22 cellular contexts compared by ENCODE assay signal in the genomic region with DNA sequence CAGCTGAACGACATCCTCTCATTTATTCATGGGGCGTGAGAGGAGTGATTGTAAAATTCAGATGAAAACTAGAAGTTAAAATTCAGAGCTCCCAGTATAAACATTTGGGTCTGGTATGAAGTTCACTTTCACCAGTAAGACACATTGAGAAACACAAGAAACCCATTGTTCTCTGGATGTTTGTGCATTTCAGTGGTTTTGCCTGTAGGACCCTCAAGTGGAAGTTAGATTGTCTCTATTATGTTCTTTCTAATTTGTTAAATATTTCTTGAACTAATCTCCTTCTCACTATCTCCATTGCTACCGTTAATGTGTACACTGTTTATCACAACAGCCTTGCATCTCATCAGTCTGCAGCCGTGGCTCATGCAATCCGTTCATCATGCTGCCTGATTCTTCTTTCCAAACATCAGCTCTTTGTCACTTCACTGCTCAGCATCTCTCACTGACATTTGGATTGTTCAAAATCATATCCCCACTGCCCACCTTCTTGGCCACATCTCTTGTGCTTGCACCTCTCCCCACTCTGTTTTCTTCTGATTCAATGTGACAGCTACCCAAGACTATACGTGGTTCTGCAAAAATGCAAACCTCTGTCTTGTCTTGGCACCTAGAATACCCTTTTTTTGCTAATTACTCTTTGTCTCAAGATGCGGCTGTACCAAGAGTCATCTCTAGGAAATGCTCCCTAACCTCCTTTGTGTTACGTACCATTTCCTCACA. TPM values are rescaled to one million over a fixed set of nuclear protein-coding genes. Genes with fewer than 3 reads are reported as not detected.
A peak's percentile ranks its signal among the peaks of the same experiment; 100 is the strongest.
DNase-seq lines count a peak whose midpoint lies in the region; ATAC-seq and TF ChIP-seq lines count a peak whose summit lies in the region.
"Had no signal": no experiment of that assay in that cellular context is flagged by ENCODE, and none has a peak within 500 bp of the region (broad histone marks: within the 10 kb centered on the region; RNA-seq: fewer than 3 reads in every experiment).

No MANE protein-coding gene starts in this region.

- ATAC-seq in activated T-cell treated with anti-CD3 and anti-CD28 coated beads, Interleukin-2, amount 50 U/mL, for 4 hours, result peak; percentile 41
- ATAC-seq in T-helper 17 cell, result no peak
- ATAC-seq: GM23338 had no signal

- H3K9me3 Mint-ChIP-seq in T-helper 2 cell treated with Interferon-gamma antibody and Interleukin-4, amounts not matched to agents 5 μg/mL and 100 μg/mL, for 36 hours, result no peaks in the 10 kb centered on the region
- no peaks in the 10 kb centered on the region for H3K9me3 Mint-ChIP-seq in activated T-cell treated with anti-CD3 and anti-CD28 coated beads, Interleukin-2, amount 50 U/mL, for 4 hours
- H3K9me3 Mint-ChIP-seq: GM23338 had no signal

- H3K4me3 ChIP-seq in BE2C (ENCODE audit: low read depth, low read length), result no peak overlapping the region
- H3K4me3 ChIP-seq: GM23338, HAP-1, PC-9 had no signal

- H3K27ac Mint-ChIP-seq in T-helper 2 cell treated with Interferon-gamma antibody and Interleukin-4, amounts not matched to agents 5 μg/mL and 100 μg/mL, for 36 hours, result peak overlapping the region; percentile 69
- H3K27ac Mint-ChIP-seq in T-helper 17 cell, result peak overlapping the region; percentile 39
- H3K27ac Mint-ChIP-seq: GM23338 had no signal

- H3K4me3 Mint-ChIP-seq in T-helper 2 cell treated with Interferon-gamma antibody and Interleukin-4, amounts not matched to agents 5 μg/mL and 100 μg/mL, for 36 hours, result peak overlapping the region; percentile 44
- no peak overlapping the region for H3K4me3 Mint-ChIP-seq in activated T-cell treated with anti-CD3 and anti-CD28 coated beads, Interleukin-2, amount 50 U/mL, for 4 hours
- H3K4me3 Mint-ChIP-seq in T-helper 17 cell, result no peak overlapping the region
- H3K4me3 Mint-ChIP-seq: GM23338 had no signal

- H3K27me3 ChIP-seq in BE2C, result no peaks in the 10 kb centered on the region

- no peaks in the 10 kb centered on the region for H3K36me3 ChIP-seq in BE2C
- H3K36me3 ChIP-seq: HAP-1 had no signal

- H3K9me3 ChIP-seq in T-helper 17 cell (ENCODE audit: control insufficient read depth, low read length, poor library complexity, severe bottlenecking), result no peaks in the 10 kb centered on the region
- H3K9me3 ChIP-seq in BE2C, result no peaks in the 10 kb centered on the region
- H3K9me3 ChIP-seq: HAP-1 had no signal

- peak; percentile 7 for DNase-seq in T-helper 2 cell treated with Interferon-gamma antibody and Interleukin-4, amounts not matched to agents 5 μg/mL and 100 μg/mL, for 36 hours (ENCODE audit: low spot score)
- DNase-seq in T-helper 2 cell (no peak), activated T-cell treated with anti-CD3 and anti-CD28 coated beads for 4 hours (no peak), T-helper 17 cell (no peak), foreskin melanocyte (peak; percentile 73), BE2C (no peak)
- no peak for DNase-seq in activated T-cell treated with anti-CD3 and anti-CD28 coated beads, Interleukin-2, amount 50 U/mL, for 4 hours
- DNase-seq in stimulated activated naive CD4-positive, alpha-beta T cell treated with Interleukin-2 at 50 U/mL for 16 hours (lab: John Stamatoyannopoulos, UW), result no peak
- DNase-seq: 8988T, AML-193, DMS53, GDM1, IMR-90, NCI-H1092 treated with DMSO at 0.1 percent for 48 hours, NCI-H1436 treated with DMSO at 0.1 percent for 48 hours, NCI-H2029, NCI-H2227 treated with DMSO at 0.1 percent for 48 hours, NCI-H510A, PC-9, RPMI8226 had no signal

- H3K27me3 Mint-ChIP-seq in T-helper 2 cell treated with Interferon-gamma antibody and Interleukin-4, amounts not matched to agents 5 μg/mL and 100 μg/mL, for 36 hours (ENCODE audit: low read depth), result peaks cover 3% of the 10 kb centered on the region
- H3K27me3 Mint-ChIP-seq in activated T-cell treated with anti-CD3 and anti-CD28 coated beads, Interleukin-2, amount 50 U/mL, for 4 hours (ENCODE audit: low read depth), result no peaks in the 10 kb centered on the region
- no peaks in the 10 kb centered on the region for H3K27me3 Mint-ChIP-seq in T-helper 17 cell

- no peak for TF ChIP-seq CTCF in BE2C (IDR thresholded peaks at IDR 0.05; ENCODE audit: low read depth, low read length)

- H3K4me1 Mint-ChIP-seq in T-helper 2 cell treated with Interferon-gamma antibody and Interleukin-4, amounts not matched to agents 5 μg/mL and 100 μg/mL, for 36 hours (ENCODE audit: low read depth), result peaks cover 23% of the 10 kb centered on the region
- H3K4me1 Mint-ChIP-seq in activated T-cell treated with anti-CD3 and anti-CD28 coated beads, Interleukin-2, amount 50 U/mL, for 4 hours (ENCODE audit: low read depth), result peaks cover 8% of the 10 kb centered on the region
- peaks cover 18% of the 10 kb centered on the region for H3K4me1 Mint-ChIP-seq in T-helper 17 cell
- H3K4me1 Mint-ChIP-seq: GM23338 had no signal

- H3K36me3 Mint-ChIP-seq in T-helper 2 cell treated with Interferon-gamma antibody and Interleukin-4, amounts not matched to agents 5 μg/mL and 100 μg/mL, for 36 hours (ENCODE audit: low read depth), result peaks cover 1% of the 10 kb centered on the region
- peaks cover 1% of the 10 kb centered on the region for H3K36me3 Mint-ChIP-seq in activated T-cell treated with anti-CD3 and anti-CD28 coated beads, Interleukin-2, amount 50 U/mL, for 4 hours (ENCODE audit: insufficient read depth)
- H3K36me3 Mint-ChIP-seq in T-helper 17 cell (ENCODE audit: low read depth), result peaks cover 10% of the 10 kb centered on the region

- no peaks in the 10 kb centered on the region for H3K4me1 ChIP-seq in BE2C
- H3K4me1 ChIP-seq: HAP-1 had no signal

RNA-seq across cellular contexts. Expression of gene HLF, which starts 49.5 kb away (rescaled TPM):
- 1 to 10 TPM in 2 of 3 donors, under 1 TPM in 1; 0.98 to 1.6 (median 1.0) TPM for total RNA-seq in activated T-cell treated with anti-CD3 and anti-CD28 coated beads, Interleukin-2, amount 50 U/mL, for 4 hours
- 10 to 100 TPM; 20.2 to 22.5 TPM for total RNA-seq in T-helper 17 cell
- 4.1 TPM for polyA plus RNA-seq in BE2C (2012; ENCODE audit: insufficient read depth, insufficient read length, low read depth)
- total RNA-seq: PC-9 had no signal
- polyA plus RNA-seq: GM23338, IMR-90 had no signal

Comparison
In these comparisons a context has a peak if more than half of its experiments do, and no peak if none do; other contexts are left out.
1. DNase-seq: peak in T-helper 2 cell treated with Interferon-gamma antibody and Interleukin-4, amounts not matched to agents 5 μg/mL and 100 μg/mL, for 36 hours (single experiment) and foreskin melanocyte (single experiment); none in T-helper 2 cell (0 of 5), activated T-cell treated with anti-CD3 and anti-CD28 coated beads, Interleukin-2, amount 50 U/mL, for 4 hours (single experiment), activated T-cell treated with anti-CD3 and anti-CD28 coated beads for 4 hours (single experiment), T-helper 17 cell (0 of 3), stimulated activated naive CD4-positive, alpha-beta T cell treated with Interleukin-2 at 50 U/mL for 16 hours (single experiment) and BE2C (single experiment).
2. RNA of gene HLF, which starts 49.5 kb away (total RNA-seq): 20.2 to 22.5 TPM in T-helper 17 cell; 0.98 to 1.6 TPM in activated T-cell treated with anti-CD3 and anti-CD28 coated beads, Interleukin-2, amount 50 U/mL, for 4 hours; every median in the first group is over 4 times any median in the second.